In genomic region chr3:88151358-88151757, GRCh38 we compare ENCODE assay signal across 8 cellular contexts. TPM values are rescaled to one million over a fixed set of nuclear protein-coding genes. Genes with fewer than 3 reads are reported as not detected.
A peak's percentile ranks its signal among the peaks of the same experiment; 100 is the strongest.
DNase-seq lines count a peak whose midpoint lies in the region; ATAC-seq, FAIRE-seq and TF ChIP-seq lines count a peak whose summit lies in the region.

No MANE protein-coding gene starts in this region.

- H3K36me3 ChIP-seq in HepG2 (replicated peaks in 1 of 2; ENCODE audit: control insufficient read depth in 1 of 2, insufficient read depth in 2 of 2, low read length in 2 of 2): peaks cover 2 to 18% of the 10 kb centered on the region in 2 experiments; a peak in 3 of 5 replicates
- peaks cover 0 to 29% (median 2%) of the 10 kb centered on the region in 4 donors for H3K36me3 ChIP-seq in right lobe of liver
- no peaks in the 10 kb centered on the region for H3K36me3 ChIP-seq in kidney epithelial cell (ENCODE audit: control insufficient read depth, insufficient read depth, low read length)

- peak overlapping the region; percentile 66 for H3K4me3 Mint-ChIP-seq in activated naive CD8-positive, alpha-beta T cell

- H3K27ac ChIP-seq in HepG2 (ENCODE audit: extremely low read length, insufficient read depth, low read length): no peak overlapping the region
- no peak overlapping the region for H3K27ac ChIP-seq in right lobe of liver

- TF ChIP-seq RAD21 in HepG2 (CRISPR knock-in tag; IDR thresholded peaks at IDR 0.05): no peak

- H3K27me3 Mint-ChIP-seq in activated naive CD8-positive, alpha-beta T cell: no peaks in the 10 kb centered on the region

- intact Hi-C loops in HepG2 (cut with micrococcal nuclease; ENCODE audit: unreplicated experiment): loop anchor here (2.0 kb wide), 1 partner anchor 37 kb away; no protein-coding TSS in a partner anchor
- intact Hi-C loops in right lobe of liver (cut with DNase I): no loop called here

- H3K79me2 ChIP-seq in HepG2 (ENCODE audit: insufficient read depth, low read length): peaks cover 37% of the 10 kb centered on the region

- H3K27me3 ChIP-seq in HepG2 (ENCODE audit: control insufficient read depth in 1 of 2, insufficient read depth in 2 of 2, low read length in 2 of 2): no peaks in the 10 kb centered on the region; a peak in 1 of 5 replicates
- no peaks in the 10 kb centered on the region for H3K27me3 ChIP-seq in right lobe of liver
- no peaks in the 10 kb centered on the region for H3K27me3 ChIP-seq in kidney epithelial cell (ENCODE audit: control insufficient read depth, insufficient read depth, low read length)

- no TSS peak for BruUV-seq in HepG2 (replicated peaks; lab: Mats Ljungman, UMichigan)

- no peak for TF ChIP-seq POLR2A in HepG2 (IDR thresholded peaks at IDR 0.05; ENCODE audit: insufficient read depth in 1 of 2, low read depth in 2 of 2, low read length in 2 of 2)
- no peak for TF ChIP-seq POLR2A in right lobe of liver (IDR thresholded peaks at IDR 0.05)

- CTCF ChIA-PET in HepG2 (lab: Yijun Ruan, JAX; ENCODE audit: low intra/inter-chr PET ratio, low total read pairs): no interaction called here

- peaks cover 37% of the 10 kb centered on the region for H3K4me1 ChIP-seq in HepG2 (ENCODE audit: insufficient read depth, low read length)
- H3K4me1 ChIP-seq in right lobe of liver: peaks cover 0 to 20% (median 0%) of the 10 kb centered on the region in 4 donors

- no peak for FAIRE-seq in HepG2 (lab: Jason Lieb, UNC)

- 48% methylated on average over 4 of the region's 4 CpGs for WGBS in HepG2 (ENCODE audit: low lambda C conversion rate)
- WGBS in right lobe of liver (ENCODE audit: insufficient coverage, low coverage, low lambda C conversion rate, missing lambda C conversion rate): 53% methylated on average over 4 of the region's 4 CpGs

- ATAC-seq in HepG2 (no peak), right lobe of liver (no peak), GM19328 (IDR thresholded peaks at IDR 0.05; ENCODE audit: unreplicated experiment) (no peak), GM18870 (IDR thresholded peaks at IDR 0.05; ENCODE audit: unreplicated experiment) (no peak)

- peak overlapping the region; percentile 90; the same call in 1 of the 2 replicates for H3K9ac ChIP-seq in HepG2 (ENCODE audit: insufficient read depth, low read depth, low read length)

- no peaks in the 10 kb centered on the region for H3K9me3 ChIP-seq in HepG2 (ENCODE audit: low read length)
- no peaks in the 10 kb centered on the region for H3K9me3 ChIP-seq in right lobe of liver

- DNase-seq in HepG2 (ENCODE audit: low spot score): no peak
- no peak for DNase-seq in right lobe of liver
- DNase-seq in kidney epithelial cell (ENCODE audit: low read depth): no peak
- DNase-seq in stimulated activated naive CD4-positive, alpha-beta T cell treated with Interleukin-2 at 50 U/mL for 16 hours (lab: John Stamatoyannopoulos, UW): no peak
- no peak for DNase-seq in NCI-H1436 treated with DMSO at 0.1 percent for 48 hours (lab: John Stamatoyannopoulos, UW)

- POLR2A ChIA-PET in HepG2 (lab: Yijun Ruan, JAX): interaction anchor here (1.3 kb wide), 1 partner anchor 31 kb away, joined by 5 read pairs; no protein-coding TSS in a partner anchor

- H3K4me1 Mint-ChIP-seq in activated naive CD8-positive, alpha-beta T cell (ENCODE audit: low read depth): peaks cover 42% of the 10 kb centered on the region

- H3K9me3 Mint-ChIP-seq in activated naive CD8-positive, alpha-beta T cell (ENCODE audit: low read depth): no peaks in the 10 kb centered on the region

- H2AFZ ChIP-seq in HepG2 (ENCODE audit: low read length): no peak overlapping the region

- H3K4me3 ChIP-seq in HepG2 (replicated peaks in 1 of 3; ENCODE audit: insufficient read depth in 1 of 3, low read depth in 2 of 3, low read length in 3 of 3): peak overlapping the region; percentile 27 to 96 (median 72); a peak in 5 of 6 replicates
- H3K4me3 ChIP-seq in right lobe of liver: peak overlapping the region in 1 of 3 donors; percentile 81
- H3K4me3 ChIP-seq in kidney epithelial cell (ENCODE audit: low read depth, low read length): peak overlapping the region; percentile 77

- in situ Hi-C loops in HepG2 (cut with HindIII; ENCODE audit: extremely low pct_ligation_motif_present, low pct_unique_long_range_greater_than_20kb): loop anchor here (5.0 kb wide), 1 partner anchor 94 kb away; the partner anchor contains the start of genes CGGBP1 and ZNF654

- no peak for TF ChIP-seq EP300 in HepG2 (IDR thresholded peaks at IDR 0.05; ENCODE audit: low read depth in 2 of 2, low read length in 2 of 2)
- TF ChIP-seq EP300 in HepG2 (CRISPR knock-in tag; IDR thresholded peaks at IDR 0.05; ENCODE audit: borderline replicate concordance): no peak

- H3K4me2 ChIP-seq in HepG2 (ENCODE audit: low read depth, low read length): peak overlapping the region; percentile 74

- peak overlapping the region; percentile 71 for H3K27ac Mint-ChIP-seq in activated naive CD8-positive, alpha-beta T cell

- peaks cover 4% of the 10 kb centered on the region for H3K36me3 Mint-ChIP-seq in activated naive CD8-positive, alpha-beta T cell

- TF ChIP-seq CTCF in HepG2 (CRISPR knock-in tag; IDR thresholded peaks at IDR 0.05) (no peak), right lobe of liver (IDR thresholded peaks at IDR 0.05) (no peak), kidney epithelial cell (IDR thresholded peaks at IDR 0.05; ENCODE audit: insufficient read depth, low read length, poor library complexity, severe bottlenecking) (no peak)

- no peaks in the 10 kb centered on the region; the same call in 1 of the 2 replicates for H4K20me1 ChIP-seq in HepG2 (ENCODE audit: insufficient read depth, low read length)

TF ChIP-seq in HepG2, 621 proteins besides CTCF, POLR2A, EP300 and RAD21:
- TF ChIP-seq SKI (IDR thresholded peaks at IDR 0.05; ENCODE audit: partially characterized antibody) (no peak), ZFX (CRISPR knock-in tag; IDR thresholded peaks at IDR 0.05; ENCODE audit: low read depth) (no peak), FOXJ3 (CRISPR knock-in tag; IDR thresholded peaks at IDR 0.05; ENCODE audit: borderline replicate concordance) (no peak), CENPX (CRISPR knock-in tag; IDR thresholded peaks at IDR 0.05) (no peak), ARID2 (CRISPR knock-in tag; IDR thresholded peaks at IDR 0.05; ENCODE audit: borderline replicate concordance) (no peak), SETDB1 (CRISPR knock-in tag; IDR thresholded peaks at IDR 0.05; ENCODE audit: borderline replicate concordance) (no peak), ZNF550 (CRISPR knock-in tag; IDR thresholded peaks at IDR 0.05; ENCODE audit: borderline replicate concordance) (no peak), BHLHE40 (IDR thresholded peaks at IDR 0.05; ENCODE audit: low read length) (no peak), ZNF660 (CRISPR knock-in tag; IDR thresholded peaks at IDR 0.05; ENCODE audit: borderline replicate concordance, low read depth) (no peak), NCOA1 (CRISPR knock-in tag; IDR thresholded peaks at IDR 0.05) (no peak), KLF11 (CRISPR knock-in tag; IDR thresholded peaks at IDR 0.05) (no peak), SNAI1 (CRISPR knock-in tag; IDR thresholded peaks at IDR 0.05; ENCODE audit: borderline replicate concordance) (no peak), ZNF614 (CRISPR knock-in tag; IDR thresholded peaks at IDR 0.05; ENCODE audit: borderline replicate concordance) (no peak), ZNF136 (CRISPR knock-in tag; IDR thresholded peaks at IDR 0.05; ENCODE audit: low read depth) (no peak)
- TF ChIP-seq, protein P1, sequence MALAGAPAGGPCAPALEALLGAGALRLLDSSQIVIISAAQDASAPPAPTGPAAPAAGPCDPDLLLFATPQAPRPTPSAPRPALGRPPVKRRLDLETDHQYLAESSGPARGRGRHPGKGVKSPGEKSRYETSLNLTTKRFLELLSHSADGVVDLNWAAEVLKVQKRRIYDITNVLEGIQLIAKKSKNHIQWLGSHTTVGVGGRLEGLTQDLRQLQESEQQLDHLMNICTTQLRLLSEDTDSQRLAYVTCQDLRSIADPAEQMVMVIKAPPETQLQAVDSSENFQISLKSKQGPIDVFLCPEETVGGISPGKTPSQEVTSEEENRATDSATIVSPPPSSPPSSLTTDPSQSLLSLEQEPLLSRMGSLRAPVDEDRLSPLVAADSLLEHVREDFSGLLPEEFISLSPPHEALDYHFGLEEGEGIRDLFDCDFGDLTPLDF (CRISPR knock-in tag; IDR thresholded peaks at IDR 0.05): no peak

RNA-seq across cellular contexts. Expression of gene C3orf38, which starts 1.6 kb away (rescaled TPM):
- total RNA-seq in HepG2 (2016; rRNA removed; fragmentation: Illumina TruSeq; extraction: Trizol) (17.5 and 27.1 TPM in 2 replicates), right lobe of liver (10 to 100 TPM in 2 of 6 experiments, 1 to 10 TPM in 4; 7.6 to 10.7 (median 9.0) TPM), kidney epithelial cell (26.9 and 27.0 TPM in 2 replicates)
- 5.8 and 6.7 TPM in 2 replicates for total RNA-seq in HepG2 (2016; cell fraction: cytosol; rRNA removed; fragmentation: Illumina TruSeq; extraction: Trizol; ENCODE audit: low read depth)
- 17.3 and 27.8 TPM in 2 replicates for total RNA-seq in HepG2 (2016; cell fraction: insoluble cytoplasmic fraction; rRNA removed; fragmentation: Illumina TruSeq; extraction: Trizol)
- total RNA-seq in HepG2 (2016; cell fraction: membrane; rRNA removed; fragmentation: Illumina TruSeq; extraction: Trizol): 15.9 and 17.8 TPM in 2 replicates
- 15.2 and 16.7 TPM in 2 replicates for total RNA-seq in HepG2 (2016; cell fraction: nucleus; rRNA removed; fragmentation: Illumina TruSeq; extraction: Trizol)
- 4.8 and 6.0 TPM in 2 replicates for polyA plus RNA-seq in HepG2 (2011; rRNA removed)
- polyA plus RNA-seq in HepG2 (2011; cell fraction: cytosol; rRNA removed): 2.4 and 3.7 TPM in 2 replicates
- 2.1 and 2.8 TPM in 2 replicates for polyA plus RNA-seq in HepG2 (2011; cell fraction: nucleus; rRNA removed)
- 6.0 and 8.6 TPM in 2 replicates for polyA plus RNA-seq in HepG2 (2012)
- polyA plus RNA-seq in HepG2 (2016; cell fraction: cytosol; fragmentation: Illumina TruSeq; extraction: Trizol; ENCODE audit: low read depth): 2.4 and 2.5 TPM in 2 replicates
- polyA plus RNA-seq in HepG2 (2016; cell fraction: insoluble cytoplasmic fraction; fragmentation: Illumina TruSeq; extraction: Trizol; ENCODE audit: low read depth): 20.7 and 23.0 TPM in 2 replicates
- polyA plus RNA-seq in HepG2 (2016; cell fraction: membrane; fragmentation: Illumina TruSeq; extraction: Trizol; ENCODE audit: low read depth): 6.5 and 6.9 TPM in 2 replicates
- polyA plus RNA-seq in HepG2 (2016; cell fraction: nucleus; fragmentation: Illumina TruSeq; extraction: Trizol; ENCODE audit: insufficient read depth, low read depth): 13.6 and 16.4 TPM in 2 replicates
- polyA minus RNA-seq in HepG2 (2011; rRNA and poly(A)+ RNA removed; ENCODE audit: low replicate concordance): 6.3 and 9.7 TPM in 2 replicates
- 11.0 and 13.6 TPM in 2 replicates for polyA minus RNA-seq in HepG2 (2011; cell fraction: cytosol; rRNA and poly(A)+ RNA removed)
- polyA minus RNA-seq in HepG2 (2011; cell fraction: nucleus; rRNA and poly(A)+ RNA removed): 19.3 and 30.7 TPM in 2 replicates
